17 cellular contexts compared by ENCODE assay signal in the genomic region with DNA sequence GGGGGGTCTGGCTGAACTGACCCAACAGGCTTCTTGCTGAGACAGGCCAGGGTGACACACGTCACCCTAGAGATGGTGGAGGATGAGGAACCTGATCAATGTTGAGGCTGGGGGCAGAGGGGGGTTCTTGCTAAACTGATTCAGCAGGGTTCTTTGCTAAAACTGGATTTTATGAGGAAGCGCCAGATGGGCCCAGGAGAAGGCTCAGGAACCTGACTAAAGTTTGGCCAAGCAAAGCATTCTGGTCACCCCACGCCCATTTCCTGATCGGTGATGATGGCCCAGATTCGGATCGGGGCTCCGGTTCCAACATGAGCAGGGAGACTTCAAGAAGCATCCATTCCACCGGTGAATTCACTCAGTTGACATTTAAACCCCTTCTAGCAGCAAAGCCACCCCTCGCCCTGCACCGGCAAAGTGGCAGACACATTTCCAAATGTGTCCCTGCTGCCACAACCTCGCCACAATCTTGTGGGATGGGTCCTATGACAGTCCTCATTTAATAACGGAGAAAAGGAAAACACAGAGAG. TPM values are rescaled to one million over a fixed set of nuclear protein-coding genes. Genes with fewer than 3 reads are reported as not detected.
DNase-seq lines count a peak whose midpoint lies in the region; ATAC-seq, FAIRE-seq and TF ChIP-seq lines count a peak whose summit lies in the region.
"Had no signal": no experiment of that assay in that cellular context is flagged by ENCODE, and none has a peak within 500 bp of the region (broad histone marks: within the 10 kb centered on the region; RNA-seq: fewer than 3 reads in every experiment).

No MANE protein-coding gene starts in this region.

- peaks cover 17% of the 10 kb centered on the region for H3K27me3 Mint-ChIP-seq in chondrocyte (ENCODE audit: low read depth)
- H3K27me3 Mint-ChIP-seq in nephron (ENCODE audit: low read depth), result peaks cover 26% of the 10 kb centered on the region
- H3K27me3 Mint-ChIP-seq: CD4-positive, CD25-positive, alpha-beta regulatory T cell had no signal

- no peak for FAIRE-seq in small intestine (lab: Jason Lieb, UNC)

- WGBS in sigmoid colon, 2 donors, result 89 to 92% methylated on average over 12 of the region's 12 CpGs
- WGBS in small intestine, 3 donors, result 87 to 90% (median 87%) methylated on average over 12 of the region's 12 CpGs

- peak; percentile 39 for DNase-seq in cardiac septum (ENCODE audit: low spot score)
- no peak for DNase-seq in Right ventricle myocardium inferior (ENCODE audit: missing footprints)
- peak; percentile 41 for DNase-seq in chondrocyte (ENCODE audit: low spot score)
- peak; percentile 53 for DNase-seq in sigmoid colon
- no peak for DNase-seq in putamen (ENCODE audit: low spot score)
- no peak for DNase-seq in activated naive CD4-positive, alpha-beta T cell treated with anti-CD3 and anti-CD28 coated beads, Interleukin-2, amount 50 U/mL, for 72 hours (ENCODE audit: low spot score in 2 of 2)
- DNase-seq in small intestine, result no peak
- DNase-seq: Calu3; CD4-positive, CD25-positive, alpha-beta regulatory T cell; DMS 273 treated with DMSO at 0.1 percent for 48 hours; HCEC 1CT; HFFc6 had no signal

- H3K9me3 ChIP-seq in sigmoid colon (no peaks in the 10 kb centered on the region), small intestine (ENCODE audit: control insufficient read depth, low read depth) (no peaks in the 10 kb centered on the region)

- H3K27ac Mint-ChIP-seq in chondrocyte (ENCODE audit: unreplicated experiment) (no peak overlapping the region), nephron (peak overlapping the region; percentile 98 to 100 (median 100))
- H3K27ac Mint-ChIP-seq in activated naive CD4-positive, alpha-beta T cell treated with anti-CD3 and anti-CD28 coated beads, Interleukin-2, amount 50 U/mL, for 72 hours, result no peak overlapping the region
- H3K27ac Mint-ChIP-seq: CD4-positive, CD25-positive, alpha-beta regulatory T cell; HFFc6 had no signal

- ATAC-seq in Right ventricle myocardium inferior, result no peak
- ATAC-seq in activated naive CD4-positive, alpha-beta T cell treated with anti-CD3 and anti-CD28 coated beads, Interleukin-2, amount 50 U/mL, for 72 hours, result no peak

- H3K4me3 ChIP-seq in sigmoid colon, result no peak overlapping the region
- no peak overlapping the region for H3K4me3 ChIP-seq in small intestine (ENCODE audit: low read depth in 1 of 2, low read length in 2 of 2)

- H3K36me3 Mint-ChIP-seq in chondrocyte (ENCODE audit: low read depth), result no peaks in the 10 kb centered on the region
- H3K36me3 Mint-ChIP-seq in nephron (ENCODE audit: low read depth), result peaks cover 4% of the 10 kb centered on the region
- H3K36me3 Mint-ChIP-seq in activated naive CD4-positive, alpha-beta T cell treated with anti-CD3 and anti-CD28 coated beads, Interleukin-2, amount 50 U/mL, for 72 hours, result no peaks in the 10 kb centered on the region
- H3K36me3 Mint-ChIP-seq: CD4-positive, CD25-positive, alpha-beta regulatory T cell had no signal

- intact Hi-C loops in cardiac septum (cut with DNase I), result no loop called here
- intact Hi-C loops in Right ventricle myocardium inferior (cut with DNase I), result no loop called here
- intact Hi-C loops in sigmoid colon (cut with DNase I), result no loop called here

- peaks cover 0 to 28% (median 20%) of the 10 kb centered on the region in 4 donors for H3K4me1 ChIP-seq in sigmoid colon
- H3K4me1 ChIP-seq in small intestine (ENCODE audit: control insufficient read depth in 2 of 2, insufficient read depth in 1 of 2, low read depth in 1 of 2, low read length in 1 of 2), result no peaks in the 10 kb centered on the region

- H3K27ac ChIP-seq in sigmoid colon, result no peak overlapping the region
- no peak overlapping the region for H3K27ac ChIP-seq in small intestine (ENCODE audit: low read depth in 1 of 2, low read length in 1 of 2)
- H3K27ac ChIP-seq: 22Rv1 had no signal

- no peak for TF ChIP-seq POLR2A in sigmoid colon (IDR thresholded peaks at IDR 0.05)

- H3K9me3 Mint-ChIP-seq in chondrocyte (ENCODE audit: low read depth), result no peaks in the 10 kb centered on the region
- H3K9me3 Mint-ChIP-seq in nephron, result peaks cover 4% of the 10 kb centered on the region
- H3K9me3 Mint-ChIP-seq in activated naive CD4-positive, alpha-beta T cell treated with anti-CD3 and anti-CD28 coated beads, Interleukin-2, amount 50 U/mL, for 72 hours, result peaks cover 0 to 11% of the 10 kb centered on the region in 2 donors
- H3K9me3 Mint-ChIP-seq: HFFc6 had no signal

- H3K4me1 Mint-ChIP-seq in chondrocyte (ENCODE audit: low read depth) (peaks cover 22% of the 10 kb centered on the region), nephron (peaks cover 77% of the 10 kb centered on the region)
- H3K4me1 Mint-ChIP-seq: CD4-positive, CD25-positive, alpha-beta regulatory T cell had no signal

- TF ChIP-seq CTCF in chondrocyte (IDR thresholded peaks at IDR 0.05), result no peak
- no peak for TF ChIP-seq CTCF in nephron (IDR thresholded peaks at IDR 0.05; ENCODE audit: unreplicated experiment in 3 of 3)
- no peak for TF ChIP-seq CTCF in sigmoid colon (IDR thresholded peaks at IDR 0.05)

- no peaks in the 10 kb centered on the region for H3K36me3 ChIP-seq in sigmoid colon
- no peaks in the 10 kb centered on the region for H3K36me3 ChIP-seq in small intestine (ENCODE audit: control insufficient read depth in 2 of 2, insufficient read depth in 2 of 2, low read length in 2 of 2)

- H3K27me3 ChIP-seq in sigmoid colon (no peaks in the 10 kb centered on the region), small intestine (ENCODE audit: control insufficient read depth in 2 of 2, insufficient read depth in 2 of 2, low read length in 2 of 2) (no peaks in the 10 kb centered on the region)

- no peak for TF ChIP-seq EP300 in sigmoid colon (IDR thresholded peaks at IDR 0.05)

- H3K4me3 Mint-ChIP-seq in chondrocyte (ENCODE audit: unreplicated experiment) (no peak overlapping the region), nephron (peak overlapping the region in 1 of 3 experiments; percentile 35)
- H3K4me3 Mint-ChIP-seq: CD4-positive, CD25-positive, alpha-beta regulatory T cell; HFFc6 had no signal

RNA-seq across cellular contexts. Expression of gene SLC22A11, which starts 1.0 kb away (rescaled TPM):
- not detected for total RNA-seq in cardiac septum
- total RNA-seq in Right ventricle myocardium inferior, result not detected
- 0.15 TPM in 1 of 3 replicates, not detected in the others for total RNA-seq in chondrocyte
- total RNA-seq in sigmoid colon, result not detected
- under 1 TPM in 2 of 3 donors, not detected in 1; 0.04 to 0.46 TPM for polyA plus RNA-seq in sigmoid colon
- total RNA-seq in activated naive CD4-positive, alpha-beta T cell treated with anti-CD3 and anti-CD28 coated beads, Interleukin-2, amount 50 U/mL, for 72 hours, result not detected
- under 1 TPM in 1 of 3 donors, not detected in 2; 0.07 TPM for polyA plus RNA-seq in small intestine
- total RNA-seq: A673; Calu3; CD4-positive, CD25-positive, alpha-beta regulatory T cell; Daoy; HFFc6 had no signal
- polyA plus RNA-seq: BJ; CD4-positive, CD25-positive, alpha-beta regulatory T cell had no signal

RNA-seq across cellular contexts. Expression of gene SLC22A12, which starts 34.2 kb away (rescaled TPM):
- not detected for total RNA-seq in cardiac septum
- total RNA-seq in Right ventricle myocardium inferior, result not detected
- total RNA-seq in chondrocyte, result not detected in 3 replicates
- not detected for total RNA-seq in sigmoid colon
- polyA plus RNA-seq in sigmoid colon, result not detected
- total RNA-seq in activated naive CD4-positive, alpha-beta T cell treated with anti-CD3 and anti-CD28 coated beads, Interleukin-2, amount 50 U/mL, for 72 hours, result not detected
- polyA plus RNA-seq in small intestine, result not detected
- total RNA-seq: A673; Calu3; CD4-positive, CD25-positive, alpha-beta regulatory T cell; Daoy; HFFc6 had no signal
- polyA plus RNA-seq: BJ; CD4-positive, CD25-positive, alpha-beta regulatory T cell had no signal

Comparison
In these comparisons a context has a peak if more than half of its experiments do, and no peak if none do; other contexts are left out.
1. DNase-seq: peak in cardiac septum (single experiment), chondrocyte (single experiment) and sigmoid colon (single experiment); none in Right ventricle myocardium inferior (single experiment), putamen (single experiment), activated naive CD4-positive, alpha-beta T cell treated with anti-CD3 and anti-CD28 coated beads, Interleukin-2, amount 50 U/mL, for 72 hours (0 of 2) and small intestine (single experiment).
2. H3K27ac Mint-ChIP-seq: peak in nephron (3 of 3); none in chondrocyte (single experiment) and activated naive CD4-positive, alpha-beta T cell treated with anti-CD3 and anti-CD28 coated beads, Interleukin-2, amount 50 U/mL, for 72 hours (0 of 2).